ENCODE assay signal across 8 cellular contexts in genomic region chr7:108454674-108455523, GRCh38. TPM values are rescaled to one million over a fixed set of nuclear protein-coding genes. Genes with fewer than 3 reads are reported as not detected.
DNase-seq lines count a peak whose midpoint lies in the region; ATAC-seq and TF ChIP-seq lines count a peak whose summit lies in the region.

No MANE protein-coding gene starts in this region.

- no peaks in the 10 kb centered on the region for H3K9me3 Mint-ChIP-seq in neural crest cell

- H3K4me1 Mint-ChIP-seq in neural crest cell: peaks cover 47% of the 10 kb centered on the region

- H3K4me3 Mint-ChIP-seq in neural crest cell: peak overlapping the region; percentile 98

- peak; percentile 52 for ATAC-seq in foreskin keratinocyte
- no peak for ATAC-seq in HG02981 (IDR thresholded peaks at IDR 0.05; ENCODE audit: unreplicated experiment)
- no peak for ATAC-seq in HG03196 (IDR thresholded peaks at IDR 0.05; ENCODE audit: unreplicated experiment)

- peak overlapping the region; percentile 47 for H3K27ac Mint-ChIP-seq in neural crest cell (ENCODE audit: unreplicated experiment)

- H3K27ac ChIP-seq in foreskin keratinocyte: no peak overlapping the region

- peak; percentile 50 for DNase-seq in GM03348 (ENCODE audit: low spot score)
- peak; percentile 65 for DNase-seq in NCI-H1105 (lab: John Stamatoyannopoulos, UW)
- peak; percentile 27 for DNase-seq in activated T-cell treated with anti-CD3 and anti-CD28 coated beads, Interleukin-2, amount 50 U/mL, for 1 hour
- peak in 1 of 2 donors; percentile 19 for DNase-seq in foreskin keratinocyte
- peak; percentile 33 for DNase-seq in neural crest cell (ENCODE audit: low read depth, low spot score)
- DNase-seq in SIG-M5 treated with dmso at 0.1 percent for 504 hours (lab: John Stamatoyannopoulos, UW; ENCODE audit: unreplicated experiment): no peak

- TF ChIP-seq CTCF in foreskin keratinocyte (conservative IDR thresholded peaks at IDR 0.05) (no peak), neural crest cell (conservative IDR thresholded peaks at IDR 0.05) (peak; percentile 22)

- no peaks in the 10 kb centered on the region for H3K4me1 ChIP-seq in foreskin keratinocyte

- peaks cover 46% of the 10 kb centered on the region for H3K27me3 Mint-ChIP-seq in neural crest cell (ENCODE audit: low read depth)

- H3K36me3 Mint-ChIP-seq in neural crest cell (ENCODE audit: low read depth): no peaks in the 10 kb centered on the region

- H3K27me3 ChIP-seq in foreskin keratinocyte: peaks cover 64% of the 10 kb centered on the region

RNA-seq across cellular contexts. Expression of gene NRCAM, which starts 1.3 kb away (rescaled TPM):
- total RNA-seq in foreskin keratinocyte (8.4 and 20.0 TPM in 2 replicates), neural crest cell (33.2 and 35.0 TPM in 2 replicates)
- 3.3 and 8.4 TPM in 2 replicates for polyA plus RNA-seq in foreskin keratinocyte
